ENCODE assay signal across 25 cellular contexts in genomic region chr10:132499367-132499685, GRCh38. TPM values are rescaled to one million over a fixed set of nuclear protein-coding genes. Genes with fewer than 3 reads are reported as not detected.
DNase-seq lines count a peak whose midpoint lies in the region; ATAC-seq, FAIRE-seq and TF ChIP-seq lines count a peak whose summit lies in the region.
"Had no signal": no experiment of that assay in that cellular context is flagged by ENCODE, and none has a peak within 500 bp of the region (broad histone marks: within the 10 kb centered on the region; RNA-seq: fewer than 3 reads in every experiment).

No MANE protein-coding gene starts in this region.

- no peak overlapping the region for H3K9ac ChIP-seq in HepG2 (ENCODE audit: insufficient read depth, low read depth, low read length)
- H3K9ac ChIP-seq: KMS-11 had no signal

- H3K36me3 ChIP-seq in HEK293 (ENCODE audit: control insufficient read depth in 2 of 2, insufficient read depth in 1 of 2, low read length in 2 of 2) = no peaks in the 10 kb centered on the region
- H3K36me3 ChIP-seq in HepG2 (replicated peaks in 1 of 2; ENCODE audit: control insufficient read depth in 1 of 2, insufficient read depth in 2 of 2, low read length in 2 of 2) = no peaks in the 10 kb centered on the region
- no peaks in the 10 kb centered on the region for H3K36me3 ChIP-seq in gastrocnemius medialis

- no peak overlapping the region for H3K27ac Mint-ChIP-seq in activated CD4-positive, alpha-beta T cell treated with anti-CD3 and anti-CD28 coated beads for 36 hours
- H3K27ac Mint-ChIP-seq: HFFc6 had no signal

- H3K4me2 ChIP-seq in HepG2 (ENCODE audit: low read depth, low read length) = no peak overlapping the region
- H3K4me2 ChIP-seq: KMS-11 had no signal

- H3K4me1 ChIP-seq in HEK293 (ENCODE audit: control insufficient read depth, insufficient read depth, low read length) (0 out of 2 replicates have a peak, but pooled peaks cover 2% of the 10 kb centered on the region), HepG2 (ENCODE audit: insufficient read depth, low read length) (no peaks in the 10 kb centered on the region), gastrocnemius medialis (peaks cover 43 to 44% of the 10 kb centered on the region in 2 donors)

- peaks cover 12 to 79% of the 10 kb centered on the region in 2 experiments; a peak in 3 of 5 replicates for H3K27me3 ChIP-seq in HepG2 (ENCODE audit: control insufficient read depth in 1 of 2, insufficient read depth in 2 of 2, low read length in 2 of 2)
- H3K27me3 ChIP-seq in gastrocnemius medialis = no peaks in the 10 kb centered on the region

- no peaks in the 10 kb centered on the region for H3K79me2 ChIP-seq in HepG2 (ENCODE audit: insufficient read depth, low read length)

- CTCF ChIA-PET in activated CD4-positive, alpha-beta T cell treated with anti-CD3 and anti-CD28 coated beads for 36 hours (lab: Charles Lee) = no interaction called here
- CTCF ChIA-PET in HEK293 (lab: Yijun Ruan, JAX) (no interaction called here), HepG2 (lab: Yijun Ruan, JAX; ENCODE audit: low intra/inter-chr PET ratio, low total read pairs) (no interaction called here)

- DNase-seq in activated CD4-positive, alpha-beta T cell treated with anti-CD3 and anti-CD28 coated beads for 36 hours = peak; percentile 1
- DNase-seq in activated CD4-positive, alpha-beta T cell treated with anti-CD3 and anti-CD28 coated beads for 1 hour = no peak
- DNase-seq in HepG2 (ENCODE audit: low spot score) (no peak), gastrocnemius medialis (no peak), NCI-H2171 (lab: John Stamatoyannopoulos, UW) (no peak), frontal cortex (ENCODE audit: low spot score in 2 of 2) (no peak), T1000 (lab: John Stamatoyannopoulos, UW) (no peak)
- DNase-seq: ACHN, DMS53, GF-D8, H7, HFFc6, NCI-H1105 treated with DMSO at 0.1 percent for 48 hours, NCI-H2081, NCI-H2171 treated with DMSO at 0.1 percent for 48 hours, NCI-H446 treated with DMSO at 0.1 percent for 48 hours, NCI-H526 treated with DMSO at 0.1 percent for 48 hours, PC-3, SHP77 treated with DMSO at 0.1 percent for 48 hours had no signal

- H3K27ac ChIP-seq in HEK293 (ENCODE audit: extremely low read depth, low read depth, low read length) (no peak overlapping the region), HepG2 (ENCODE audit: extremely low read length, insufficient read depth, low read length) (no peak overlapping the region), gastrocnemius medialis (peak overlapping the region; percentile 3 to 74 (median 58))
- H3K27ac ChIP-seq: 22Rv1, HL-60, KMS-11, SK-N-MC had no signal

- no peak for ATAC-seq in activated CD4-positive, alpha-beta T cell treated with anti-CD3 and anti-CD28 coated beads for 36 hours
- ATAC-seq in HepG2 (no peak), gastrocnemius medialis (no peak)
- ATAC-seq: PC-3 had no signal

- H3K36me3 Mint-ChIP-seq in activated CD4-positive, alpha-beta T cell treated with anti-CD3 and anti-CD28 coated beads for 36 hours (ENCODE audit: low read depth) = no peaks in the 10 kb centered on the region

- no peaks in the 10 kb centered on the region for H3K4me1 Mint-ChIP-seq in activated CD4-positive, alpha-beta T cell treated with anti-CD3 and anti-CD28 coated beads for 36 hours

- H4K20me1 ChIP-seq in HepG2 (ENCODE audit: insufficient read depth, low read length) = no peaks in the 10 kb centered on the region

- H3K27me3 Mint-ChIP-seq in activated CD4-positive, alpha-beta T cell treated with anti-CD3 and anti-CD28 coated beads for 36 hours = peaks cover 3% of the 10 kb centered on the region

- BruUV-seq in HepG2 (replicated peaks; lab: Mats Ljungman, UMichigan) = no TSS peak

- intact Hi-C loops in activated CD4-positive, alpha-beta T cell treated with anti-CD3 and anti-CD28 coated beads for 36 hours (cut with DNase I, micrococcal nuclease) = no loop called here
- intact Hi-C loops in HepG2 (cut with micrococcal nuclease; ENCODE audit: unreplicated experiment) (no loop called here), gastrocnemius medialis (cut with DNase I; ENCODE audit: low total_unique reads) (no loop called here)

- no peak for FAIRE-seq in HepG2 (lab: Jason Lieb, UNC)
- FAIRE-seq in frontal cortex (lab: Jason Lieb, UNC) = no peak
- FAIRE-seq: D721Med had no signal

- TF ChIP-seq EP300 in HepG2 (IDR thresholded peaks at IDR 0.05; ENCODE audit: low read depth in 2 of 2, low read length in 2 of 2) (no peak), HepG2 (CRISPR knock-in tag; IDR thresholded peaks at IDR 0.05; ENCODE audit: borderline replicate concordance) (no peak)

- H3K9me3 Mint-ChIP-seq in activated CD4-positive, alpha-beta T cell treated with anti-CD3 and anti-CD28 coated beads for 36 hours (ENCODE audit: low read depth) = no peaks in the 10 kb centered on the region
- H3K9me3 Mint-ChIP-seq: HFFc6 had no signal

- H3K9me3 ChIP-seq in HEK293 (ENCODE audit: control insufficient read depth, insufficient read depth, low read depth, low read length) (no peaks in the 10 kb centered on the region), HepG2 (ENCODE audit: low read length) (no peaks in the 10 kb centered on the region), gastrocnemius medialis (no peaks in the 10 kb centered on the region)

- POLR2A ChIA-PET in activated CD4-positive, alpha-beta T cell treated with anti-CD3 and anti-CD28 coated beads for 36 hours (lab: Charles Lee) = interaction anchor here (0.6 kb wide), 1 partner anchor 20 kb away, joined by 3 read pairs; no protein-coding TSS in a partner anchor
- POLR2A ChIA-PET in HEK293 (lab: Yijun Ruan, JAX) = no interaction called here
- POLR2A ChIA-PET in HepG2 (lab: Yijun Ruan, JAX) = interaction anchor here (0.9 kb wide), 1 partner anchor 19 kb away, joined by 3 read pairs; no protein-coding TSS in a partner anchor

- in situ Hi-C loops in HepG2 (cut with HindIII; ENCODE audit: extremely low pct_ligation_motif_present, low pct_unique_long_range_greater_than_20kb) (no loop called here), gastrocnemius medialis (cut with MboI; ENCODE audit: low sequenced_read_pairs in 4 of 4) (no loop called here)

- H2AFZ ChIP-seq in HepG2 (ENCODE audit: low read length) = no peak overlapping the region

- no peak overlapping the region for H3K4me3 Mint-ChIP-seq in activated CD4-positive, alpha-beta T cell treated with anti-CD3 and anti-CD28 coated beads for 36 hours
- H3K4me3 Mint-ChIP-seq: HFFc6 had no signal

- WGBS in HepG2 (ENCODE audit: low lambda C conversion rate) = 100% methylated on average over 2 of the region's 10 CpGs

- no peak for TF ChIP-seq CTCF in HEK293 (tag by site-specific recombination; IDR thresholded peaks at IDR 0.05)
- TF ChIP-seq CTCF in HepG2 (CRISPR knock-in tag; IDR thresholded peaks at IDR 0.05) = no peak
- no peak for TF ChIP-seq CTCF in gastrocnemius medialis (IDR thresholded peaks at IDR 0.05 in 4 of 5, conservative IDR thresholded peaks at IDR 0.05 in 1 of 5)

- no peak for TF ChIP-seq RAD21 in HepG2 (CRISPR knock-in tag; IDR thresholded peaks at IDR 0.05)

- TF ChIP-seq POLR2A in HepG2 (IDR thresholded peaks at IDR 0.05; ENCODE audit: insufficient read depth in 1 of 2, low read depth in 2 of 2, low read length in 2 of 2) (no peak), gastrocnemius medialis (IDR thresholded peaks at IDR 0.05) (no peak)

- H3K4me3 ChIP-seq in HEK293 (ENCODE audit: low read depth, low read length) (no peak overlapping the region), HepG2 (replicated peaks in 1 of 3; ENCODE audit: insufficient read depth in 1 of 3, low read depth in 2 of 3, low read length in 3 of 3) (no peak overlapping the region), gastrocnemius medialis (no peak overlapping the region)
- H3K4me3 ChIP-seq: SK-N-MC had no signal

TF ChIP-seq in HEK293, 187 proteins besides CTCF, POLR2A, EP300 and RAD21:
- TF ChIP-seq ZNF10 (tag by site-specific recombination; IDR thresholded peaks at IDR 0.05) = peak; percentile 97
- no peak for TF ChIP-seq ZNF791 (tag by site-specific recombination; IDR thresholded peaks at IDR 0.05)
- TF ChIP-seq ZNF138 (tag by site-specific recombination; IDR thresholded peaks at IDR 0.05; ENCODE audit: borderline replicate concordance) = no peak
- TF ChIP-seq ZIC2 (tag by site-specific recombination; IDR thresholded peaks at IDR 0.05) = peak; percentile 68

TF ChIP-seq in HepG2, 621 proteins besides CTCF, POLR2A, EP300 and RAD21 (continues in another document):
- no peak for TF ChIP-seq NCOA2 (CRISPR knock-in tag; IDR thresholded peaks at IDR 0.05)
- no peak for TF ChIP-seq MZF1 (CRISPR knock-in tag; IDR thresholded peaks at IDR 0.05; ENCODE audit: borderline replicate concordance)

RNA-seq across cellular contexts. Expression of gene INPP5A, which starts 38.3 kb away (rescaled TPM):
- 1 to 10 TPM; 8.1 to 9.3 TPM for total RNA-seq in activated CD4-positive, alpha-beta T cell treated with anti-CD3 and anti-CD28 coated beads for 36 hours
- 37.9 and 46.8 TPM in 2 replicates for total RNA-seq in HepG2 (2016; rRNA removed; fragmentation: Illumina TruSeq; extraction: Trizol)
- total RNA-seq in HepG2 (2016; cell fraction: cytosol; rRNA removed; fragmentation: Illumina TruSeq; extraction: Trizol; ENCODE audit: low read depth) = 52.6 and 54.7 TPM in 2 replicates
- total RNA-seq in HepG2 (2016; cell fraction: insoluble cytoplasmic fraction; rRNA removed; fragmentation: Illumina TruSeq; extraction: Trizol) = 38.3 and 42.5 TPM in 2 replicates
- 103 and 110 TPM in 2 replicates for total RNA-seq in HepG2 (2016; cell fraction: membrane; rRNA removed; fragmentation: Illumina TruSeq; extraction: Trizol)
- total RNA-seq in HepG2 (2016; cell fraction: nucleus; rRNA removed; fragmentation: Illumina TruSeq; extraction: Trizol) = 15.7 and 18.8 TPM in 2 replicates
- 17.5 and 19.5 TPM in 2 replicates for polyA plus RNA-seq in HepG2 (2011; rRNA removed)
- 16.7 and 18.4 TPM in 2 replicates for polyA plus RNA-seq in HepG2 (2011; cell fraction: cytosol; rRNA removed)
- polyA plus RNA-seq in HepG2 (2011; cell fraction: nucleus; rRNA removed) = 14.6 and 14.9 TPM in 2 replicates
- polyA plus RNA-seq in HepG2 (2012) = 15.8 and 18.2 TPM in 2 replicates
- polyA plus RNA-seq in HepG2 (2016; cell fraction: cytosol; fragmentation: Illumina TruSeq; extraction: Trizol; ENCODE audit: low read depth) = 49.5 and 52.9 TPM in 2 replicates
- polyA plus RNA-seq in HepG2 (2016; cell fraction: insoluble cytoplasmic fraction; fragmentation: Illumina TruSeq; extraction: Trizol; ENCODE audit: low read depth) = 40.7 and 47.8 TPM in 2 replicates
- polyA plus RNA-seq in HepG2 (2016; cell fraction: membrane; fragmentation: Illumina TruSeq; extraction: Trizol; ENCODE audit: low read depth) = 97.2 and 97.6 TPM in 2 replicates
- polyA plus RNA-seq in HepG2 (2016; cell fraction: nucleus; fragmentation: Illumina TruSeq; extraction: Trizol; ENCODE audit: insufficient read depth, low read depth) = 25.8 and 27.0 TPM in 2 replicates
- 17.0 and 32.5 TPM in 2 replicates for polyA minus RNA-seq in HepG2 (2011; rRNA and poly(A)+ RNA removed; ENCODE audit: low replicate concordance)
- polyA minus RNA-seq in HepG2 (2011; cell fraction: cytosol; rRNA and poly(A)+ RNA removed) = 16.4 and 21.7 TPM in 2 replicates
- polyA minus RNA-seq in HepG2 (2011; cell fraction: nucleus; rRNA and poly(A)+ RNA removed) = 19.1 and 20.6 TPM in 2 replicates
- total RNA-seq in gastrocnemius medialis = 100 to 1,000 TPM in 2 of 4 donors, 10 to 100 TPM in 2; 74.9 to 107 (median 92.4) TPM
- total RNA-seq in frontal cortex = 38.7 TPM

Comparison
In these comparisons a context has a peak if more than half of its experiments do, and no peak if none do; other contexts are left out.
1. H3K27ac ChIP-seq: peak in gastrocnemius medialis (4 of 4); none in HEK293 (single experiment) and HepG2 (single experiment).